11 cellular contexts compared by ENCODE assay signal in the genomic region with DNA sequence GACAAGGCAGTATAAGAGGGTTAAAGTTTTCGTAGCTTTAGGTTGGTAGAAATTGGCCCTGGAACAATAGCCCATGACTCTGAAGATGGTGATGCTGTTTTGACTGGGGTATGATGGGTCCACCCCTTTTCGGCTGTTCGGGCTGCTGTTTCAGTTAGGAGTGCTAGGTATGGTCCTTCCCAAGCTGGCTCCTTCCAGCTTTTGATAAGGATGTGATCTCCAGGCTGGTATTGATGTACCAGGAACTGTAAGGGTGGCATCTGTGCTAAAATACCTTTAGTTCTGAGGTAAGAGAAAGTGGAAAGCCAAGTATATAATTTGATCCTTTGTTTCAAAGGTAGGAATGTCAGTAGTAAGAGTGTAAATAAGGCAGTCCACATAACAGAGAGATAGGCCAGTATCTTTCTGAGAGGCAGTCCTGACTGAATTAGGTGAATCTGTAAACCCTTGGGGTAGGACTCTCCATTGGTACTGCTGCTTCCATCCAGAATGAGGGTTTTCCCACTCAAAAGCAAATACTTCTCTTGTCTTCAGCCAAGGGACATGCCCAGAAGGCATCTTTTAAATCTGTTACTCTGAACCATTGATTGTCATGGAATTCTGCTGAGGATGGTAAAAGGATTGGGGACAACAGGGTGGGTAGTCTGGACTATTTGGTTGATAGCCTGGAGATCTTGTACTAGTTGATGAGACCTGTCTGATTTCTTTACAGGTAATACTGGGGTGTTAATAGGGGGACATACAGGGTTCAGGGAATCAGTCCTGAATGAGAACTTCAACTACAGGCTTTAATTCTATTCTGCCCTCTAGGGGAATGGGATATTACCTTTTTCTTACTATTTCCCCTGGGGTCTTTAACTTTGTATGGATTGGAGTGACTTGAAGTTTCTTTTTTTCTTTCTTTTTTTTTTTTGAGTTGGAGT. TPM values are rescaled to one million over a fixed set of nuclear protein-coding genes. Genes with fewer than 3 reads are reported as not detected.
DNase-seq lines count a peak whose midpoint lies in the region; ATAC-seq, FAIRE-seq and TF ChIP-seq lines count a peak whose summit lies in the region.
"Had no signal": no experiment of that assay in that cellular context is flagged by ENCODE, and none has a peak within 500 bp of the region (broad histone marks: within the 10 kb centered on the region; RNA-seq: fewer than 3 reads in every experiment).

No MANE protein-coding gene starts in this region.

- no peak overlapping the region for H2AFZ ChIP-seq in HepG2 (ENCODE audit: low read length)

- peak; percentile 64 to 73 for TF ChIP-seq POLR2A in HepG2 (IDR thresholded peaks at IDR 0.05; ENCODE audit: insufficient read depth in 1 of 2, low read depth in 2 of 2, low read length in 2 of 2)
- TF ChIP-seq POLR2A in right lobe of liver (IDR thresholded peaks at IDR 0.05), result no peak
- TF ChIP-seq POLR2A in transverse colon (IDR thresholded peaks at IDR 0.05), result no peak

- WGBS in HepG2 (ENCODE audit: low lambda C conversion rate), result 41% methylated on average over 3 of the region's 3 CpGs
- 90% methylated on average over 2 of the region's 3 CpGs for whole genome bisulfite sequencing in right lobe of liver (ENCODE audit: insufficient coverage, low coverage, low lambda C conversion rate, missing lambda C conversion rate)
- 81 to 91% methylated on average over 2 to 3 of the region's 3 CpGs for WGBS in transverse colon (ENCODE audit: low coverage in 1 of 2), 2 donors

- FAIRE-seq in HepG2 (lab: Jason Lieb, UNC), result no peak
- FAIRE-seq: bronchial epithelial cell, kidney had no signal

- TF ChIP-seq CTCF in HepG2 (CRISPR knock-in tag; IDR thresholded peaks at IDR 0.05) (no peak), right lobe of liver (IDR thresholded peaks at IDR 0.05) (no peak), fibroblast of the aortic adventitia (IDR thresholded peaks at IDR 0.05; ENCODE audit: insufficient read depth, low read length) (no peak), GM10266 (IDR thresholded peaks at IDR 0.05; ENCODE audit: control insufficient read depth, insufficient read depth, low read depth, missing control alignments) (no peak), transverse colon (IDR thresholded peaks at IDR 0.05) (no peak), GM20000 (IDR thresholded peaks at IDR 0.05; ENCODE audit: extremely low read depth, missing control alignments) (no peak)

- H3K4me3 ChIP-seq in HepG2 (replicated peaks in 1 of 3; ENCODE audit: insufficient read depth in 1 of 3, low read depth in 2 of 3, low read length in 3 of 3) (peak overlapping the region; percentile 91 to 98 (median 93); a peak in 5 of 6 replicates), right lobe of liver (no peak overlapping the region), SK-N-MC (peak overlapping the region; percentile 100), fibroblast of the aortic adventitia (ENCODE audit: low read depth, low read length) (peak overlapping the region; percentile 29), transverse colon (no peak overlapping the region)

- H3K9me3 ChIP-seq in HepG2 (ENCODE audit: low read length) (no peaks in the 10 kb centered on the region), right lobe of liver (peaks cover 0 to 15% (median 0%) of the 10 kb centered on the region in 4 donors), SK-N-MC (ENCODE audit: low read depth, low read length) (no peaks in the 10 kb centered on the region), transverse colon (peaks cover 36 to 44% of the 10 kb centered on the region in 2 donors)

- peaks cover 92% of the 10 kb centered on the region for H3K79me2 ChIP-seq in HepG2 (ENCODE audit: insufficient read depth, low read length)

- H3K27ac ChIP-seq in HepG2 (ENCODE audit: extremely low read length, insufficient read depth, low read length) (peak overlapping the region; percentile 11), right lobe of liver (no peak overlapping the region), SK-N-MC (peak overlapping the region; percentile 96), transverse colon (no peak overlapping the region)

- ATAC-seq in HepG2 (peak; percentile 9), right lobe of liver (no peak)

- BruUV-seq in HepG2 (replicated peaks; lab: Mats Ljungman, UMichigan), result no TSS peak

- TF ChIP-seq EP300 in HepG2 (IDR thresholded peaks at IDR 0.05; ENCODE audit: low read depth in 2 of 2, low read length in 2 of 2) (no peak), HepG2 (CRISPR knock-in tag; IDR thresholded peaks at IDR 0.05; ENCODE audit: borderline replicate concordance) (no peak), transverse colon (IDR thresholded peaks at IDR 0.05; ENCODE audit: low read depth) (no peak)

- peaks cover 61 to 93% of the 10 kb centered on the region in 2 experiments for H3K36me3 ChIP-seq in HepG2 (replicated peaks in 1 of 2; ENCODE audit: control insufficient read depth in 1 of 2, insufficient read depth in 2 of 2, low read length in 2 of 2)
- peaks cover 17 to 85% (median 78%) of the 10 kb centered on the region in 4 donors for H3K36me3 ChIP-seq in right lobe of liver
- peaks cover 100% of the 10 kb centered on the region for H3K36me3 ChIP-seq in SK-N-MC (ENCODE audit: insufficient read depth, low read length)
- peaks cover 1 to 91% (median 63%) of the 10 kb centered on the region in 4 donors for H3K36me3 ChIP-seq in transverse colon

- H3K27me3 ChIP-seq in HepG2 (ENCODE audit: control insufficient read depth in 1 of 2, insufficient read depth in 2 of 2, low read length in 2 of 2) (no peaks in the 10 kb centered on the region; a peak in 1 of 5 replicates), right lobe of liver (no peaks in the 10 kb centered on the region), transverse colon (no peaks in the 10 kb centered on the region)

- in situ Hi-C loops in HepG2 (cut with HindIII; ENCODE audit: extremely low pct_ligation_motif_present, low pct_unique_long_range_greater_than_20kb), result no loop called here
- in situ Hi-C loops in transverse colon (cut with MboI; ENCODE audit: low pct_ligation_motif_present in 1 of 4, low pct_unique_long_range_greater_than_20kb in 1 of 4, low sequenced_read_pairs in 3 of 4), result no loop called here

- peak overlapping the region; percentile 96 for H3K4me2 ChIP-seq in HepG2 (ENCODE audit: low read depth, low read length)

- POLR2A ChIA-PET in HepG2 (lab: Yijun Ruan, JAX), result interaction anchor here (0.6 to 6.0 kb wide), 5 partner anchors 7 to 662 kb away, joined by 3 to 46 read pairs (median 3); no protein-coding TSS in a partner anchor

- intact Hi-C loops in HepG2 (cut with micrococcal nuclease; ENCODE audit: unreplicated experiment), result no loop called here
- intact Hi-C loops in right lobe of liver (cut with DNase I), result no loop called here
- intact Hi-C loops in transverse colon (cut with DNase I; ENCODE audit: low total_unique reads), result no loop called here

- H3K9ac ChIP-seq in HepG2 (ENCODE audit: insufficient read depth, low read depth, low read length) (peak overlapping the region; percentile 99), SK-N-MC (ENCODE audit: insufficient read length) (no peak overlapping the region)

- H3K4me1 ChIP-seq in HepG2 (ENCODE audit: insufficient read depth, low read length) (peaks cover 90% of the 10 kb centered on the region), right lobe of liver (peaks cover 0 to 26% (median 7%) of the 10 kb centered on the region in 4 donors), transverse colon (peaks cover 6 to 39% (median 16%) of the 10 kb centered on the region in 4 donors)

- DNase-seq in HepG2 (ENCODE audit: low spot score) (peak; percentile 48), right lobe of liver (no peak), SK-N-MC (ENCODE audit: low read depth, low spot score) (no peak), fibroblast of the aortic adventitia (ENCODE audit: low read depth) (no peak), NCI-H524 treated with DMSO at 0.1 percent for 48 hours (lab: John Stamatoyannopoulos, UW) (no peak), GM10266 (ENCODE audit: extremely low spot score) (no peak), transverse colon (no peak), GM20000 (ENCODE audit: low spot score) (no peak)
- DNase-seq: kidney; stimulated activated CD4-positive, alpha-beta T cell treated with anti-CD3 and anti-CD28 coated beads, Interleukin-2, amount 100 ng/mL, for 48 hours had no signal

- no peak; the same call in 1 of the 2 replicates for TF ChIP-seq RAD21 in HepG2 (CRISPR knock-in tag; IDR thresholded peaks at IDR 0.05)

- peaks cover 100% of the 10 kb centered on the region for H4K20me1 ChIP-seq in HepG2 (ENCODE audit: insufficient read depth, low read length)

- CTCF ChIA-PET in HepG2 (lab: Yijun Ruan, JAX; ENCODE audit: low intra/inter-chr PET ratio, low total read pairs), result no interaction called here

RNA-seq across cellular contexts. Expression of a gene that starts 6.1 kb away (rescaled TPM):
- total RNA-seq in HepG2 (2016; rRNA removed; fragmentation: Illumina TruSeq; extraction: Trizol) (11.1 and 15.9 TPM in 2 replicates), right lobe of liver (10 to 100 TPM in 5 of 6 experiments, 1 to 10 TPM in 1; 9.3 to 17.5 (median 13.9) TPM), fibroblast of the aortic adventitia (ENCODE audit: low replicate concordance) (41.5 and 54.5 TPM in 2 replicates), transverse colon (10 to 100 TPM; 29.1 to 35.4 (median 33.5) TPM)
- 6.3 and 6.5 TPM in 2 replicates for total RNA-seq in HepG2 (2016; cell fraction: cytosol; rRNA removed; fragmentation: Illumina TruSeq; extraction: Trizol; ENCODE audit: low read depth)
- total RNA-seq in HepG2 (2016; cell fraction: insoluble cytoplasmic fraction; rRNA removed; fragmentation: Illumina TruSeq; extraction: Trizol), result 11.0 and 12.7 TPM in 2 replicates
- total RNA-seq in HepG2 (2016; cell fraction: membrane; rRNA removed; fragmentation: Illumina TruSeq; extraction: Trizol), result 9.7 and 10.8 TPM in 2 replicates
- total RNA-seq in HepG2 (2016; cell fraction: nucleus; rRNA removed; fragmentation: Illumina TruSeq; extraction: Trizol), result 14.7 and 16.0 TPM in 2 replicates
- polyA plus RNA-seq in HepG2 (2011; rRNA removed), result 2.9 and 3.5 TPM in 2 replicates
- 2.2 and 3.5 TPM in 2 replicates for polyA plus RNA-seq in HepG2 (2011; cell fraction: cytosol; rRNA removed)
- polyA plus RNA-seq in HepG2 (2011; cell fraction: nucleus; rRNA removed), result 4.5 and 5.9 TPM in 2 replicates
- polyA plus RNA-seq in HepG2 (2012), result 5.3 and 8.2 TPM in 2 replicates
- polyA plus RNA-seq in HepG2 (2016; cell fraction: cytosol; fragmentation: Illumina TruSeq; extraction: Trizol; ENCODE audit: low read depth), result 1.1 and 1.4 TPM in 2 replicates
- 5.1 and 6.1 TPM in 2 replicates for polyA plus RNA-seq in HepG2 (2016; cell fraction: insoluble cytoplasmic fraction; fragmentation: Illumina TruSeq; extraction: Trizol; ENCODE audit: low read depth)
- polyA plus RNA-seq in HepG2 (2016; cell fraction: membrane; fragmentation: Illumina TruSeq; extraction: Trizol; ENCODE audit: low read depth), result 2.2 TPM in 2 replicates
- polyA plus RNA-seq in HepG2 (2016; cell fraction: nucleus; fragmentation: Illumina TruSeq; extraction: Trizol; ENCODE audit: insufficient read depth, low read depth), result 16.4 and 18.7 TPM in 2 replicates
- polyA minus RNA-seq in HepG2 (2011; rRNA and poly(A)+ RNA removed; ENCODE audit: low replicate concordance), result 10.7 and 26.2 TPM in 2 replicates
- 5.7 and 8.7 TPM in 2 replicates for polyA minus RNA-seq in HepG2 (2011; cell fraction: cytosol; rRNA and poly(A)+ RNA removed)
- polyA minus RNA-seq in HepG2 (2011; cell fraction: nucleus; rRNA and poly(A)+ RNA removed), result 17.6 and 27.1 TPM in 2 replicates

Comparison
In these comparisons a context has a peak if more than half of its experiments do, and no peak if none do; other contexts are left out.
1. H3K27ac ChIP-seq: peak in HepG2 (single experiment) and SK-N-MC (single experiment); none in right lobe of liver (0 of 3) and transverse colon (0 of 4).
2. H3K4me3 ChIP-seq: peak in HepG2 (3 of 3), SK-N-MC (single experiment) and fibroblast of the aortic adventitia (single experiment); none in right lobe of liver (0 of 3) and transverse colon (0 of 4).
3. POLR2A ChIP-seq: peak in HepG2 (2 of 2); none in right lobe of liver (single experiment) and transverse colon (single experiment).